In genomic region chr1:145918144-145918991, GRCh38 we compare ENCODE assay signal across 8 cellular contexts. TPM values are rescaled to one million over a fixed set of nuclear protein-coding genes. Genes with fewer than 3 reads are reported as not detected.
A peak's percentile ranks its signal among the peaks of the same experiment; 100 is the strongest.
DNase-seq lines count a peak whose midpoint lies in the region; ATAC-seq lines count a peak whose summit lies in the region.

Gene PEX11B, minus strand, starts transcription at chr1:145918717. Its CDS starts 29 bp downstream, at chr1:145918688.

- peak within 1 kb of the TSS; percentile 34 for H3K27ac ChIP-seq in HUES48 (ENCODE audit: low read depth, low read length)

- H3K27me3 ChIP-seq in HUES48 (ENCODE audit: control insufficient read depth, insufficient read depth, low read length) (no peaks in the 10 kb centered on the region; the same call in 1 of the 2 replicates), NT2/D1 (ENCODE audit: insufficient read depth, insufficient read length) (peaks cover 12% of the 10 kb centered on the region), endocrine pancreas (ENCODE audit: control insufficient read depth, insufficient read depth, low read length) (no peaks in the 10 kb centered on the region)

- DNase-seq in COR-L47 (lab: John Stamatoyannopoulos, UW) (peak; percentile 73), NT2/D1 (ENCODE audit: low read depth, low spot score) (peak; percentile 71), mesenteric fat pad (ENCODE audit: low spot score) (peak; percentile 96)
- peak; percentile 72 to 85 (median 76) for DNase-seq in activated CD8-positive, alpha-beta memory T cell treated with anti-CD3 and anti-CD28 coated beads for 48 hours (ENCODE audit: low read depth in 2 of 3, low spot score in 2 of 3)
- peak; percentile 77 for DNase-seq in stimulated activated CD8-positive, alpha-beta memory T cell treated with anti-CD3 and anti-CD28 coated beads, Interleukin-15, amount 100 ng/mL, for 24 hours (ENCODE audit: low read depth)

- H3K36me3 ChIP-seq in HUES48 (ENCODE audit: control insufficient read depth, insufficient read depth, low read length) (peaks cover 14% of the 10 kb centered on the region), NT2/D1 (ENCODE audit: insufficient read depth, insufficient read length, low read length) (peaks cover 29% of the 10 kb centered on the region), endocrine pancreas (ENCODE audit: control insufficient read depth, insufficient read depth, low read length) (no peaks in the 10 kb centered on the region)

- H3K4me1 ChIP-seq in HUES48 (ENCODE audit: control insufficient read depth, insufficient read depth, low read length) (peaks cover 14% of the 10 kb centered on the region), NT2/D1 (ENCODE audit: insufficient read depth, insufficient read length) (peaks cover 13% of the 10 kb centered on the region), endocrine pancreas (ENCODE audit: control insufficient read depth, insufficient read depth, low read length) (peaks cover 6% of the 10 kb centered on the region)

- H3K4me3 ChIP-seq in HUES48 (ENCODE audit: low read depth, low read length), result peak within 1 kb of the TSS; percentile 98
- peak within 1 kb of the TSS; percentile 79 for H3K4me3 ChIP-seq in NT2/D1 (ENCODE audit: insufficient read length, low read depth)
- peak within 1 kb of the TSS; percentile 74 for H3K4me3 ChIP-seq in endocrine pancreas (ENCODE audit: control insufficient read depth, insufficient read depth, low read length)

- peak; percentile 80 for ATAC-seq in GM21423 (IDR thresholded peaks at IDR 0.05; ENCODE audit: unreplicated experiment)

- H3K9me3 ChIP-seq in HUES48 (ENCODE audit: control insufficient read depth, insufficient read depth, low read length) (no peaks in the 10 kb centered on the region), NT2/D1 (ENCODE audit: insufficient read depth, low read length) (no peaks in the 10 kb centered on the region), endocrine pancreas (ENCODE audit: control insufficient read depth, low read length) (no peaks in the 10 kb centered on the region)

- peak within 1 kb of the TSS; percentile 65 for H3K9ac ChIP-seq in HUES48 (ENCODE audit: low read depth, low read length)
- H3K9ac ChIP-seq in NT2/D1 (ENCODE audit: insufficient read length, low read depth), result peak within 1 kb of the TSS; percentile 85
- H3K9ac ChIP-seq in endocrine pancreas (ENCODE audit: control insufficient read depth, insufficient read depth, low read length), result peak within 1 kb of the TSS; percentile 93

RNA-seq across cellular contexts. Expression of gene PEX11B, which starts in this region (rescaled TPM):
- 13.9 TPM for total RNA-seq in mesenteric fat pad

Comparison
In these comparisons a context has a peak if more than half of its experiments do, and no peak if none do; other contexts are left out.
1. Peak in every context shown above with its lines: DNase-seq, ATAC-seq, H3K4me3 ChIP-seq and H3K27ac ChIP-seq.